31 cellular contexts compared by ENCODE assay signal in genomic region chr11:133699071-133699470, GRCh38.
DNase-seq lines count a peak whose midpoint lies in the region; ATAC-seq and TF ChIP-seq lines count a peak whose summit lies in the region.
"Had no signal": no experiment of that assay in that cellular context is flagged by ENCODE, and none has a peak within 500 bp of the region (broad histone marks: within the 10 kb centered on the region; RNA-seq: fewer than 3 reads in every experiment).

No MANE protein-coding gene starts in this region.

- no peak for TF ChIP-seq CTCF in left ventricle myocardium inferior (IDR thresholded peaks at IDR 0.05; ENCODE audit: borderline replicate concordance)
- TF ChIP-seq CTCF in heart right ventricle (IDR thresholded peaks at IDR 0.05), result no peak
- no peak for TF ChIP-seq CTCF in esophagus muscularis mucosa (IDR thresholded peaks at IDR 0.05)

- TF ChIP-seq POLR2A in esophagus muscularis mucosa (IDR thresholded peaks at IDR 0.05; ENCODE audit: low read depth), result no peak

- H3K4me1 ChIP-seq in left ventricle myocardium inferior (peaks cover 17% of the 10 kb centered on the region), heart right ventricle (peaks cover 0 to 14% (median 0%) of the 10 kb centered on the region in 9 donors), right cardiac atrium (ENCODE audit: control insufficient read depth, insufficient read depth, low read length) (peaks cover 4% of the 10 kb centered on the region), esophagus muscularis mucosa (peaks cover 0 to 13% (median 8%) of the 10 kb centered on the region in 4 donors)
- H3K4me1 ChIP-seq: A549, BE2C, Caco-2 had no signal

- H3K4me3 ChIP-seq in left ventricle myocardium inferior (no peak overlapping the region), heart right ventricle (no peak overlapping the region), right cardiac atrium (ENCODE audit: low read length) (no peak overlapping the region), esophagus muscularis mucosa (no peak overlapping the region)
- H3K4me3 ChIP-seq: A549; BLaER1; BLaER1 treated with 17β-estradiol and CSF1 and Interleukin-3, amounts not matched to agents 10 nM and 100 nM had no signal

- H3K27ac ChIP-seq in left ventricle myocardium inferior (replicated peaks) (peak overlapping the region; percentile 88), heart right ventricle (peak overlapping the region in 1 of 10 donors; percentile 74), right cardiac atrium (ENCODE audit: low read length) (peak overlapping the region; percentile 28), esophagus muscularis mucosa (replicated peaks in 1 of 4) (no peak overlapping the region)
- H3K27ac ChIP-seq: 22Rv1; A549; BLaER1; BLaER1 treated with 17β-estradiol and CSF1 and Interleukin-3, amounts not matched to agents 10 nM and 100 nM; C4-2B had no signal

- no peak for TF ChIP-seq EP300 in esophagus muscularis mucosa (IDR thresholded peaks at IDR 0.05)

- WGBS in heart right ventricle, 2 donors, result 83 to 86% methylated on average over 5 of the region's 5 CpGs
- 85% methylated on average over 5 of the region's 5 CpGs for WGBS in right cardiac atrium
- 78% methylated on average over 5 of the region's 5 CpGs for WGBS in esophagus muscularis mucosa

- DNase-seq in left ventricle myocardium inferior, result no peak
- DNase-seq in heart right ventricle, result no peak
- no peak for DNase-seq in right cardiac atrium
- DNase-seq in cardiac septum (ENCODE audit: low spot score), result no peak
- DNase-seq in esophagus muscularis mucosa (ENCODE audit: extremely low spot score), result peak; percentile 72
- no peak for DNase-seq in NCI-H146 (lab: John Stamatoyannopoulos, UW)
- DNase-seq: 8988T; ACHN; AML-193; BE2C; C1 segment of cervical spinal cord; Caco-2; Calu3; CD4-positive, alpha-beta memory T cell; CD4-positive, alpha-beta T cell; CD4-positive, CD25-positive, alpha-beta regulatory T cell; CD8-positive, alpha-beta memory T cell; CD8-positive, alpha-beta T cell; COR-L47; DMS 273 treated with DMSO at 0.1 percent for 48 hours; DMS153; DMS53; DMS79; DMS79 treated with DMSO at 0.1 percent for 48 hours; DND-41; EL had no signal

- intact Hi-C loops in left ventricle myocardium inferior (cut with micrococcal nuclease), result no loop called here
- intact Hi-C loops in heart right ventricle (cut with DNase I), result loop anchor here in 1 of 10 donors (10.0 kb wide), 1 partner anchor 116 kb away; no protein-coding TSS in a partner anchor
- intact Hi-C loops in right cardiac atrium (cut with DNase I), result no loop called here
- intact Hi-C loops in cardiac septum (cut with DNase I), result no loop called here
- intact Hi-C loops in esophagus muscularis mucosa (cut with DNase I), result no loop called here

- H3K27me3 ChIP-seq in left ventricle myocardium inferior (ENCODE audit: low read depth) (no peaks in the 10 kb centered on the region), heart right ventricle (no peaks in the 10 kb centered on the region), right cardiac atrium (ENCODE audit: control insufficient read depth, insufficient read depth) (no peaks in the 10 kb centered on the region), esophagus muscularis mucosa (no peaks in the 10 kb centered on the region)
- H3K27me3 ChIP-seq: BE2C; BLaER1; BLaER1 treated with 17β-estradiol and CSF1 and Interleukin-3, amounts not matched to agents 10 nM and 100 nM had no signal

- H3K36me3 ChIP-seq in left ventricle myocardium inferior (no peaks in the 10 kb centered on the region), heart right ventricle (no peaks in the 10 kb centered on the region), esophagus muscularis mucosa (no peaks in the 10 kb centered on the region)
- H3K36me3 ChIP-seq: BE2C; BLaER1; BLaER1 treated with 17β-estradiol and CSF1 and Interleukin-3, amounts not matched to agents 10 nM and 100 nM had no signal

- H3K9me3 ChIP-seq in left ventricle myocardium inferior (replicated peaks), result no peaks in the 10 kb centered on the region
- H3K9me3 ChIP-seq in heart right ventricle, result peaks cover 0 to 9% (median 0%) of the 10 kb centered on the region in 11 donors
- no peaks in the 10 kb centered on the region for H3K9me3 ChIP-seq in right cardiac atrium (ENCODE audit: control insufficient read depth, low read length)
- no peaks in the 10 kb centered on the region for H3K9me3 ChIP-seq in esophagus muscularis mucosa
- H3K9me3 ChIP-seq: A549; BE2C; BLaER1; BLaER1 treated with 17β-estradiol and CSF1 and Interleukin-3, amounts not matched to agents 10 nM and 100 nM; Caco-2 had no signal

- no peak for ATAC-seq in heart right ventricle
- no peak for ATAC-seq in right cardiac atrium
- ATAC-seq: A549; CD8-positive, alpha-beta T cell had no signal

Comparison
In these comparisons a context has a peak if more than half of its experiments do, and no peak if none do; other contexts are left out.
1. H3K27ac ChIP-seq: peak in left ventricle myocardium inferior (single experiment) and right cardiac atrium (single experiment); none in esophagus muscularis mucosa (0 of 4).